Comparison of ENCODE assay signal across 8 cellular contexts in genomic region chr18:51051105-51051712, GRCh38. TPM values are rescaled to one million over a fixed set of nuclear protein-coding genes. Genes with fewer than 3 reads are reported as not detected.
DNase-seq lines count a peak whose midpoint lies in the region; ATAC-seq, FAIRE-seq and TF ChIP-seq lines count a peak whose summit lies in the region.

No MANE protein-coding gene starts in this region.

- no peak overlapping the region for H3K27ac ChIP-seq in A549
- no peak overlapping the region for H3K27ac ChIP-seq in HEK293 (ENCODE audit: extremely low read depth, low read depth, low read length)
- H3K27ac ChIP-seq in ovary: no peak overlapping the region

- intact Hi-C loops in ovary (cut with DNase I): no loop called here
- intact Hi-C loops in posterior cingulate gyrus (cut with DNase I): loop anchor here (1.0 to 5.0 kb wide), 2 partner anchors 84 to 231 kb away; partner anchors contain the start of genes ELAC1 and MRO

- TF ChIP-seq EP300 in A549 (IDR thresholded peaks at IDR 0.05) (no peak), ovary (IDR thresholded peaks at IDR 0.05) (no peak)

- TF ChIP-seq POLR2A in A549 (IDR thresholded peaks at IDR 0.05; ENCODE audit: low read length) (no peak), ovary (IDR thresholded peaks at IDR 0.05) (no peak)

- peaks cover 29% of the 10 kb centered on the region for H3K36me3 Mint-ChIP-seq in T-helper 1 cell treated with Interleukin-12 subunit alpha and Interleukin-12 subunit beta and Interleukin-4 antibody, amounts not matched to agents 30 μg/mL and 1 μg/mL, for 36 hours (ENCODE audit: low read depth)

- POLR2A ChIA-PET in A549 (lab: Yijun Ruan, JAX): interaction anchor here (1.0 kb wide), 1 partner anchor 21 kb away, joined by 6 read pairs; the partner anchor contains the start of gene SMAD4
- POLR2A ChIA-PET in GM10248 (lab: Yijun Ruan, JAX): no interaction called here
- POLR2A ChIA-PET in HEK293 (lab: Yijun Ruan, JAX): interaction anchor here (0.7 kb wide), 1 partner anchor 172 kb away, joined by 3 read pairs; the partner anchor contains the start of gene ME2

- peak overlapping the region; percentile 21 for H3K27ac Mint-ChIP-seq in T-helper 1 cell treated with Interleukin-12 subunit alpha and Interleukin-12 subunit beta and Interleukin-4 antibody, amounts not matched to agents 30 μg/mL and 1 μg/mL, for 36 hours

- H3K9me3 Mint-ChIP-seq in T-helper 1 cell treated with Interleukin-12 subunit alpha and Interleukin-12 subunit beta and Interleukin-4 antibody, amounts not matched to agents 30 μg/mL and 1 μg/mL, for 36 hours: no peaks in the 10 kb centered on the region

- TF ChIP-seq CTCF in A549 (IDR thresholded peaks at IDR 0.05) (peak; percentile 68), GM10248 (IDR thresholded peaks at IDR 0.05; ENCODE audit: control extremely low read depth, extremely low read depth, low read depth, missing control alignments) (peak; percentile 70), HEK293 (tag by site-specific recombination; IDR thresholded peaks at IDR 0.05) (peak; percentile 39; the same call in 1 of the 2 replicates), ovary (IDR thresholded peaks at IDR 0.05) (peak; percentile 20 to 43 (median 38))

- H3K4me3 ChIP-seq in A549 (no peak overlapping the region), HEK293 (ENCODE audit: low read depth, low read length) (no peak overlapping the region), ovary (no peak overlapping the region)

- no peaks in the 10 kb centered on the region for H3K27me3 ChIP-seq in ovary

- CTCF ChIA-PET in A549 (lab: Yijun Ruan, JAX) (interaction anchor here (0.6 to 2.3 kb wide), 18 partner anchors 8 to 243 kb away, joined by 3 to 14 read pairs (median 3); no protein-coding TSS in a partner anchor), GM10248 (lab: Yijun Ruan, JAX) (interaction anchor here (0.7 to 3.3 kb wide), 24 partner anchors 11 to 235 kb away, joined by 3 to 52 read pairs (median 5); partner anchors contain the start of genes MRO and SMAD4), HEK293 (lab: Yijun Ruan, JAX) (interaction anchor here (0.5 to 3.3 kb wide), 43 partner anchors 9 to 676 kb away, joined by 3 to 38 read pairs (median 3); partner anchors contain the start of genes ELAC1, ME2, MRO and SMAD4)

- no peak overlapping the region for H3K4me3 Mint-ChIP-seq in T-helper 1 cell treated with Interleukin-12 subunit alpha and Interleukin-12 subunit beta and Interleukin-4 antibody, amounts not matched to agents 30 μg/mL and 1 μg/mL, for 36 hours

- H3K4me1 Mint-ChIP-seq in T-helper 1 cell treated with Interleukin-12 subunit alpha and Interleukin-12 subunit beta and Interleukin-4 antibody, amounts not matched to agents 30 μg/mL and 1 μg/mL, for 36 hours (ENCODE audit: low read depth): peaks cover 30% of the 10 kb centered on the region

- H3K27me3 Mint-ChIP-seq in T-helper 1 cell treated with Interleukin-12 subunit alpha and Interleukin-12 subunit beta and Interleukin-4 antibody, amounts not matched to agents 30 μg/mL and 1 μg/mL, for 36 hours (ENCODE audit: low read depth): no peaks in the 10 kb centered on the region

- H3K4me2 ChIP-seq in A549: no peak overlapping the region

- peak; percentile 52 to 62 for TF ChIP-seq RAD21 in A549 (conservative IDR thresholded peaks at IDR 0.05 in 1 of 2, IDR thresholded peaks at IDR 0.05 in 1 of 2)

- DNase-seq in A549 (ENCODE audit: low read depth in 1 of 2, low spot score in 1 of 2) (peak; percentile 4 to 38), GM10248 (ENCODE audit: extremely low spot score) (peak; percentile 30), NCI-H1092 treated with DMSO at 0.1 percent for 48 hours (lab: John Stamatoyannopoulos, UW) (peak; percentile 62), fibroblast of peridontal ligament (ENCODE audit: extremely low read depth) (peak; percentile 74), ovary (no peak), posterior cingulate gyrus (no peak)

- peaks cover 34 to 58% of the 10 kb centered on the region in 2 experiments for H3K36me3 ChIP-seq in HEK293 (ENCODE audit: control insufficient read depth in 2 of 2, insufficient read depth in 1 of 2, low read length in 2 of 2)
- no peaks in the 10 kb centered on the region for H3K36me3 ChIP-seq in ovary

- no peak for FAIRE-seq in A549 (lab: Jason Lieb, UNC)

- ATAC-seq in A549: peak; percentile 78 to 92; a peak in 5 of 6 replicates

- H3K9me3 ChIP-seq in A549: no peaks in the 10 kb centered on the region
- H3K9me3 ChIP-seq in HEK293 (ENCODE audit: control insufficient read depth, insufficient read depth, low read depth, low read length): no peaks in the 10 kb centered on the region
- no peaks in the 10 kb centered on the region for H3K9me3 ChIP-seq in ovary

- WGBS in A549 (ENCODE audit: missing lambda C conversion rate): 55% methylated on average over 2 of the region's 2 CpGs
- WGBS in ovary, 3 donors: 36 to 37% (median 36%) methylated on average over 2 of the region's 2 CpGs

- no peaks in the 10 kb centered on the region for H3K4me1 ChIP-seq in A549
- no peaks in the 10 kb centered on the region for H3K4me1 ChIP-seq in HEK293 (ENCODE audit: control insufficient read depth, insufficient read depth, low read length)
- no peaks in the 10 kb centered on the region for H3K4me1 ChIP-seq in ovary (ENCODE audit: insufficient read depth)

TF ChIP-seq in A549, 52 proteins besides CTCF, POLR2A, EP300 and RAD21:
- TF ChIP-seq MAFK (IDR thresholded peaks at IDR 0.05; ENCODE audit: partially characterized antibody): no peak
- TF ChIP-seq KDM1A (IDR thresholded peaks at IDR 0.05; ENCODE audit: low read depth): no peak
- TF ChIP-seq FOXS1 (CRISPR knock-in tag; IDR thresholded peaks at IDR 0.05): no peak
- no peak for TF ChIP-seq GATA3 (IDR thresholded peaks at IDR 0.05; ENCODE audit: borderline replicate concordance)
- peak; percentile 43; the same call in 1 of the 3 replicates for TF ChIP-seq SMC3 (IDR thresholded peaks at IDR 0.05)
- no peak for TF ChIP-seq CEBPB (IDR thresholded peaks at IDR 0.05)
- no peak for TF ChIP-seq HOXB5 (CRISPR knock-in tag; IDR thresholded peaks at IDR 0.05)
- no peak for TF ChIP-seq CBX8 (IDR thresholded peaks at IDR 0.05)

TF ChIP-seq in HEK293, 187 proteins besides CTCF, POLR2A, EP300 and RAD21:
- no peak for TF ChIP-seq GFI1B (tag by site-specific recombination; IDR thresholded peaks at IDR 0.05)
- peak; percentile 54 for TF ChIP-seq ZNF654 (tag by site-specific recombination; IDR thresholded peaks at IDR 0.05; ENCODE audit: low read depth)
- TF ChIP-seq ZNF660 (tag by site-specific recombination; IDR thresholded peaks at IDR 0.05): peak; percentile 91

RNA-seq across cellular contexts. Expression of gene SMAD4, which starts 21.2 kb away (rescaled TPM):
- polyA plus RNA-seq in A549 (2011; rRNA removed) (90.0 and 107 TPM in 2 replicates), A549 (2017; fragmentation: RNase III; extraction: RNeasy Plus Mini Kit Qiagen cat#74134 plus additional on column Dnase treatment) (44.7 to 52.3 TPM (median 52.1 TPM) in 3 replicates), ovary (100 to 1,000 TPM in 1 of 2 donors, 10 to 100 TPM in 1; 38.5 to 117 TPM)
- polyA plus RNA-seq in A549 (2012; cell fraction: cytosol; rRNA removed): 25.9 and 28.8 TPM in 2 replicates
- polyA plus RNA-seq in A549 (2012; cell fraction: nucleus; rRNA removed): 24.5 and 28.4 TPM in 2 replicates
- 57.5 and 65.9 TPM in 2 replicates for polyA minus RNA-seq in A549 (2011; rRNA and poly(A)+ RNA removed)
- total RNA-seq in ovary: 100 to 1,000 TPM; 104 to 159 (median 140) TPM

Comparison
In these comparisons a context has a peak if more than half of its experiments do, and no peak if none do; other contexts are left out.
1. DNase-seq: peak in A549 (2 of 2), GM10248 (single experiment), NCI-H1092 treated with DMSO at 0.1 percent for 48 hours (single experiment) and fibroblast of peridontal ligament (single experiment); none in ovary (0 of 5) and posterior cingulate gyrus (0 of 10).
2. Of the 5 proteins assayed by ChIP-seq in both HEK293 and A549: peak only in HEK293: none; only in A549: none; in both: CTCF; in neither: 4.
3. Peak in every context shown above with its lines, with median percentiles within 50 percentile points of each other: CTCF ChIP-seq.